In genomic region chr10:74923556-74923955, GRCh38 we compare ENCODE assay signal across 8 cellular contexts.
DNase-seq lines count a peak whose midpoint lies in the region; ATAC-seq and TF ChIP-seq lines count a peak whose summit lies in the region.

No MANE protein-coding gene starts in this region.

- H3K4me3 ChIP-seq in CD8-positive, alpha-beta T cell (ENCODE audit: low read depth, low read length) = no peak overlapping the region
- H3K4me3 ChIP-seq in Loucy (ENCODE audit: low read length, poor library complexity, severe bottlenecking) = no peak overlapping the region
- no peak overlapping the region for H3K4me3 ChIP-seq in SJCRH30

- peaks cover 9% of the 10 kb centered on the region for H3K36me3 Mint-ChIP-seq in CD8-positive, alpha-beta T cell
- H3K36me3 Mint-ChIP-seq in chondrocyte (ENCODE audit: low read depth) (peaks cover 2% of the 10 kb centered on the region), nephron (ENCODE audit: low read depth) (peaks cover 19% of the 10 kb centered on the region), osteocyte (ENCODE audit: unreplicated experiment) (peaks cover 5% of the 10 kb centered on the region)

- DNase-seq in CD8-positive, alpha-beta T cell = peak in 1 of 7 experiments; percentile 23
- DNase-seq in chondrocyte (ENCODE audit: low spot score) (no peak), SJCRH30 (no peak), osteocyte (ENCODE audit: extremely low spot score, unreplicated experiment) (no peak)
- DNase-seq in NK-92 treated with Interleukin-12 subunit alpha and Interleukin-12 subunit beta, amount 100 ng/mL, for 24 hours (lab: John Stamatoyannopoulos, UW) = no peak

- H3K27me3 ChIP-seq in CD8-positive, alpha-beta T cell (ENCODE audit: insufficient read depth, low read length) = no peaks in the 10 kb centered on the region
- no peaks in the 10 kb centered on the region for H3K27me3 ChIP-seq in Loucy (ENCODE audit: insufficient read depth, low read length, poor library complexity, severe bottlenecking)
- H3K27me3 ChIP-seq in SJCRH30 = no peaks in the 10 kb centered on the region

- no peaks in the 10 kb centered on the region for H3K9me3 ChIP-seq in CD8-positive, alpha-beta T cell (ENCODE audit: low read length)
- H3K9me3 ChIP-seq in Loucy (ENCODE audit: insufficient read depth, low read depth, low read length) = peaks cover 5% of the 10 kb centered on the region; the same call in 1 of the 2 replicates
- H3K9me3 ChIP-seq in SJCRH30 (replicated peaks) = peaks cover 6% of the 10 kb centered on the region

- intact Hi-C loops in CD8-positive, alpha-beta T cell (cut with DNase I, micrococcal nuclease) = loop anchor here in 1 of 2 experiments (2.0 kb wide), 1 partner anchor 15 kb away; no protein-coding TSS in a partner anchor

- no peaks in the 10 kb centered on the region for H3K36me3 ChIP-seq in CD8-positive, alpha-beta T cell (ENCODE audit: insufficient read depth, low read length)
- H3K36me3 ChIP-seq in Loucy (ENCODE audit: insufficient read depth, low read length) = no peaks in the 10 kb centered on the region
- H3K36me3 ChIP-seq in SJCRH30 = no peaks in the 10 kb centered on the region

- no peak for TF ChIP-seq CTCF in CD8-positive, alpha-beta T cell (IDR thresholded peaks at IDR 0.05)
- TF ChIP-seq CTCF in Loucy (conservative IDR thresholded peaks at IDR 0.05; ENCODE audit: low read length) (peak; percentile 53), chondrocyte (IDR thresholded peaks at IDR 0.05) (no peak), nephron (IDR thresholded peaks at IDR 0.05; ENCODE audit: unreplicated experiment in 3 of 3) (no peak), osteocyte (IDR thresholded peaks at IDR 0.05) (no peak)

- peaks cover 95% of the 10 kb centered on the region for H3K79me2 ChIP-seq in Loucy (ENCODE audit: insufficient read depth, low read length)

- H3K4me2 ChIP-seq in Loucy (ENCODE audit: low read depth, low read length, poor library complexity, severe bottlenecking) = peak overlapping the region; percentile 33

- H3K9ac ChIP-seq in Loucy (ENCODE audit: low read depth, low read length, poor library complexity, severe bottlenecking) = peak overlapping the region; percentile 56

- H3F3A ChIP-seq in Loucy (ENCODE audit: low read depth) = 0 out of 2 replicates have a peak, but pooled peaks cover 3% of the 10 kb centered on the region

- ATAC-seq in CD8-positive, alpha-beta T cell = peak; percentile 26
- ATAC-seq in HG03095 (IDR thresholded peaks at IDR 0.05; ENCODE audit: unreplicated experiment) = no peak

- no peak overlapping the region for H2AFZ ChIP-seq in Loucy (ENCODE audit: low read length)

- H3K9me2 ChIP-seq in Loucy (replicated peaks; ENCODE audit: low read depth, low read length) = no peaks in the 10 kb centered on the region

- H4K20me1 ChIP-seq in Loucy (ENCODE audit: insufficient read depth, low read length, poor library complexity, severe bottlenecking) = peaks cover 3% of the 10 kb centered on the region

- POLR2A ChIA-PET in CD8-positive, alpha-beta T cell (lab: Charles Lee) = interaction anchor here (0.6 to 1.5 kb wide), 3 partner anchors 9 to 84 kb away, joined by 3 to 6 read pairs (median 3); no protein-coding TSS in a partner anchor

- peaks cover 64% of the 10 kb centered on the region for H3K4me1 Mint-ChIP-seq in CD8-positive, alpha-beta T cell (ENCODE audit: low read depth)
- H3K4me1 Mint-ChIP-seq in chondrocyte (ENCODE audit: low read depth) (peaks cover 50% of the 10 kb centered on the region), nephron (peaks cover 63% of the 10 kb centered on the region), osteocyte (ENCODE audit: unreplicated experiment) (peaks cover 47% of the 10 kb centered on the region)

- CTCF ChIA-PET in CD8-positive, alpha-beta T cell (lab: Charles Lee) = no interaction called here

- peaks cover 10% of the 10 kb centered on the region for H3K4me1 ChIP-seq in CD8-positive, alpha-beta T cell (ENCODE audit: insufficient read depth, low read length)
- H3K4me1 ChIP-seq in Loucy (ENCODE audit: insufficient read depth, low read length, poor library complexity, severe bottlenecking) (peaks cover 64% of the 10 kb centered on the region), SJCRH30 (peaks cover 34% of the 10 kb centered on the region)

- no peak overlapping the region for H3K27ac ChIP-seq in CD8-positive, alpha-beta T cell (ENCODE audit: low read depth, low read length)
- no peak overlapping the region for H3K27ac ChIP-seq in SJCRH30

- peak overlapping the region; percentile 24 for H3K27ac Mint-ChIP-seq in CD8-positive, alpha-beta T cell
- H3K27ac Mint-ChIP-seq in chondrocyte (ENCODE audit: unreplicated experiment) (peak overlapping the region; percentile 45), nephron (peak overlapping the region; percentile 27 to 38 (median 31)), osteocyte (ENCODE audit: unreplicated experiment) (no peak overlapping the region)

- H3K4me3 Mint-ChIP-seq in CD8-positive, alpha-beta T cell = no peak overlapping the region
- H3K4me3 Mint-ChIP-seq in chondrocyte (ENCODE audit: unreplicated experiment) (no peak overlapping the region), nephron (peak overlapping the region in 2 of 3 experiments; percentile 33), osteocyte (ENCODE audit: unreplicated experiment) (no peak overlapping the region)

- H3K27me3 Mint-ChIP-seq in CD8-positive, alpha-beta T cell (ENCODE audit: low read depth) = no peaks in the 10 kb centered on the region
- H3K27me3 Mint-ChIP-seq in chondrocyte (ENCODE audit: low read depth) (no peaks in the 10 kb centered on the region), nephron (ENCODE audit: low read depth) (no peaks in the 10 kb centered on the region), osteocyte (ENCODE audit: unreplicated experiment) (no peaks in the 10 kb centered on the region)

- H3K9me3 Mint-ChIP-seq in CD8-positive, alpha-beta T cell = peaks cover 5% of the 10 kb centered on the region
- H3K9me3 Mint-ChIP-seq in chondrocyte (ENCODE audit: low read depth) (peaks cover 9% of the 10 kb centered on the region), nephron (peaks cover 13% of the 10 kb centered on the region), osteocyte (ENCODE audit: unreplicated experiment) (peaks cover 11% of the 10 kb centered on the region)

Comparison
In these comparisons a context has a peak if more than half of its experiments do, and no peak if none do; other contexts are left out.
1. H3K4me3 Mint-ChIP-seq: peak in nephron (2 of 3); none in CD8-positive, alpha-beta T cell (single experiment), chondrocyte (single experiment) and osteocyte (single experiment).